ENCODE assay signal across 8 cellular contexts in the genomic region with DNA sequence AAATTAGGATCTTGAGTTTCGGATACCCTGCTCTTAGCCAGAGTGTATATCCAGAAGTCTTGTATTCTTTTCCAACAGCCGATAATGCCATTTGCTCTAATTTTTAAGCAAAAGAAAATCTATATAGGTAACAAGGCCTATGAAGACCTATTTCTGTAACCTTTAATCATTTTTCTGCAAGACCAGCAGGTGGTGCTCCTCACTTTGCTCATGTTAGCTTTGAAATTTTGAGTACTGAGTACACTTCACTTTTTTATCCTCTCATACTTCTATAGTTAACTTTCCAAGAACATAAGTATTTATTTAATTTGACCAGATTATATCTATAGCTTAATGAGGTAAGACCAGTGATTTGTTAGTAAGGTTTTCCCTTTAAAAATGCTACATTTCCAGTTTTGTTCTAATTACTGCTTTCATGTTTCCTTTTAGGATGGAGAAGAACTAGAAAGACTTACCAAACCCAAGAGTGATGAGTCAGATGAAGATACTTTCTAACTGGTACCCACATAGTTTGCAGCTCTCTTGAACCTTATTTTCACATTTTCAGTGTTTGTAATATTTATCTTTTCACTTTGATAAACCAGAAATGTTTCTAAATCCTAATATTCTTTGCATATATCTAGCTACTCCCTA. TPM values are rescaled to one million over a fixed set of nuclear protein-coding genes. Genes with fewer than 3 reads are reported as not detected.
DNase-seq lines count a peak whose midpoint lies in the region; ATAC-seq and TF ChIP-seq lines count a peak whose summit lies in the region.

No MANE protein-coding gene starts in this region.

- intact Hi-C loops in MCF 10A (cut with micrococcal nuclease) = loop anchor here (1.0 to 10.0 kb wide), 6 partner anchors 20 to 702 kb away; a partner anchor contains a TSS
- intact Hi-C loops in breast epithelium (cut with DNase I; ENCODE audit: low total_unique reads) = no loop called here

- H3K36me3 ChIP-seq in breast epithelium = no peaks in the 10 kb centered on the region
- peaks cover 9% of the 10 kb centered on the region for H3K36me3 ChIP-seq in osteoblast (ENCODE audit: insufficient read depth, low read length)

- ATAC-seq in effector memory CD8-positive, alpha-beta T cell (replicated peaks) = no peak
- ATAC-seq in HG03095 (IDR thresholded peaks at IDR 0.05; ENCODE audit: unreplicated experiment) = no peak

- H3K27ac ChIP-seq in breast epithelium (no peak overlapping the region), osteoblast (ENCODE audit: low read depth, low read length) (no peak overlapping the region)

- H3K4me1 ChIP-seq in breast epithelium (no peaks in the 10 kb centered on the region), osteoblast (ENCODE audit: insufficient read depth, low read length) (peaks cover 12% of the 10 kb centered on the region)

- no peaks in the 10 kb centered on the region for H3K4me1 Mint-ChIP-seq in MCF 10A (ENCODE audit: insufficient read depth, unreplicated experiment)
- H3K4me1 Mint-ChIP-seq in effector memory CD8-positive, alpha-beta T cell (ENCODE audit: low read depth in 2 of 2) = peaks cover 0 to under 1% of the 10 kb centered on the region in 2 donors

- H4K20me1 ChIP-seq in osteoblast (ENCODE audit: insufficient read depth, low read length) = no peaks in the 10 kb centered on the region

- no peaks in the 10 kb centered on the region for H3K27me3 Mint-ChIP-seq in MCF 10A (ENCODE audit: insufficient read depth, unreplicated experiment)
- H3K27me3 Mint-ChIP-seq in effector memory CD8-positive, alpha-beta T cell = no peaks in the 10 kb centered on the region

- no peak overlapping the region for H3K4me3 Mint-ChIP-seq in MCF 10A (ENCODE audit: unreplicated experiment)
- no peak overlapping the region for H3K4me3 Mint-ChIP-seq in effector memory CD8-positive, alpha-beta T cell

- TF ChIP-seq CTCF in MCF 10A (IDR thresholded peaks at IDR 0.05; ENCODE audit: unreplicated experiment) (peak; percentile 51), breast epithelium (IDR thresholded peaks at IDR 0.05) (peak in 1 of 3 donors; percentile 61), osteoblast (IDR thresholded peaks at IDR 0.05; ENCODE audit: extremely low read depth, low read depth, low read length) (peak; percentile 68)

- no peak overlapping the region for H3K4me2 ChIP-seq in osteoblast (ENCODE audit: insufficient read depth, low read length)

- CTCF ChIA-PET in MCF 10A (lab: Yijun Ruan, JAX) = interaction anchor here (0.6 to 7.6 kb wide), 41 partner anchors 8 to 409 kb away, joined by 3 to 77 read pairs (median 5); a partner anchor contains a TSS

- no peaks in the 10 kb centered on the region for H3K27me3 ChIP-seq in breast epithelium
- no peaks in the 10 kb centered on the region for H3K27me3 ChIP-seq in osteoblast (ENCODE audit: insufficient read depth, low read length)

- H3K36me3 Mint-ChIP-seq in MCF 10A (ENCODE audit: insufficient read depth, unreplicated experiment) = peaks cover 49% of the 10 kb centered on the region
- peaks cover 39% of the 10 kb centered on the region for H3K36me3 Mint-ChIP-seq in effector memory CD8-positive, alpha-beta T cell (ENCODE audit: insufficient read depth)

- TF ChIP-seq POLR2A in breast epithelium (IDR thresholded peaks at IDR 0.05) = no peak

- H3K9me3 Mint-ChIP-seq in MCF 10A (ENCODE audit: unreplicated experiment) = no peaks in the 10 kb centered on the region
- H3K9me3 Mint-ChIP-seq in effector memory CD8-positive, alpha-beta T cell = no peaks in the 10 kb centered on the region

- no peak overlapping the region for H2AFZ ChIP-seq in osteoblast (ENCODE audit: low read length)

- POLR2A ChIA-PET in MCF 10A (lab: Yijun Ruan, JAX) = interaction anchor here (1.1 to 1.8 kb wide), 11 partner anchors 21 to 409 kb away, joined by 3 to 9 read pairs (median 4); a partner anchor contains a TSS

- DNase-seq in MCF 10A (ENCODE audit: unreplicated experiment) (peak; percentile 51), breast epithelium (ENCODE audit: low spot score in 2 of 2) (no peak), LHCN-M2 (ENCODE audit: low read depth) (peak; percentile 68), SK-MEL-5 (ENCODE audit: low read depth, low spot score) (peak; percentile 59), osteoblast (ENCODE audit: insufficient read length, low spot score, missing footprints) (no peak), retina (no peak)
- DNase-seq in effector memory CD8-positive, alpha-beta T cell = peak in 2 of 3 experiments; percentile 4 to 12

- H3K79me2 ChIP-seq in osteoblast (ENCODE audit: insufficient read depth, low read length) = no peaks in the 10 kb centered on the region

- in situ Hi-C loops in SK-MEL-5 (cut with HindIII; ENCODE audit: low pct_unique_long_range_greater_than_20kb, low sequenced_read_pairs) = no loop called here

- no TSS peak for BruUV-seq in MCF 10A (replicated peaks; lab: Mats Ljungman, UMichigan)

- H3K4me3 ChIP-seq in breast epithelium (no peak overlapping the region), osteoblast (ENCODE audit: insufficient read depth, low read length) (no peak overlapping the region)

- no peaks in the 10 kb centered on the region for H3K9me3 ChIP-seq in breast epithelium
- no peaks in the 10 kb centered on the region for H3K9me3 ChIP-seq in osteoblast (ENCODE audit: low read depth, low read length)

- no peak overlapping the region for H3K27ac Mint-ChIP-seq in MCF 10A (ENCODE audit: low read depth, unreplicated experiment)
- H3K27ac Mint-ChIP-seq in effector memory CD8-positive, alpha-beta T cell = no peak overlapping the region

RNA-seq across cellular contexts. Expression of a gene that starts 20.5 kb away (rescaled TPM):
- total RNA-seq in MCF 10A (2022) (23.3 and 26.7 TPM in 2 replicates), breast epithelium (10 to 100 TPM; 32.1 to 37.6 (median 37.0) TPM), LHCN-M2 (2014; rRNA removed) (34.8 and 49.1 TPM in 2 replicates), osteoblast (41.8 and 58.3 TPM in 2 replicates)
- polyA plus RNA-seq in LHCN-M2 (2012) = 16.3 TPM
- total RNA-seq in SK-MEL-5 (2014; rRNA removed; shearing (Covaris generic)) = 61.1 and 68.9 TPM in 2 replicates
- 38.8 and 48.7 TPM in 2 replicates for polyA plus RNA-seq in SK-MEL-5 (2015; cell fraction: cytosol; rRNA removed)
- polyA plus RNA-seq in SK-MEL-5 (2015; cell fraction: nucleus; rRNA removed) = 19.8 and 25.9 TPM in 2 replicates

RNA-seq across cellular contexts. Expression of a gene that starts 20.6 kb away (rescaled TPM):
- 87.8 and 97.2 TPM in 2 replicates for total RNA-seq in MCF 10A (2022)
- 10 to 100 TPM; 62.6 to 97.9 (median 68.2) TPM for total RNA-seq in breast epithelium
- 78.7 and 84.4 TPM in 2 replicates for total RNA-seq in LHCN-M2 (2014; rRNA removed)
- 48.2 TPM for polyA plus RNA-seq in LHCN-M2 (2012)
- 87.0 and 87.2 TPM in 2 replicates for total RNA-seq in SK-MEL-5 (2014; rRNA removed; shearing (Covaris generic))
- 64.7 and 78.4 TPM in 2 replicates for polyA plus RNA-seq in SK-MEL-5 (2015; cell fraction: cytosol; rRNA removed)
- 35.0 and 38.6 TPM in 2 replicates for polyA plus RNA-seq in SK-MEL-5 (2015; cell fraction: nucleus; rRNA removed)
- total RNA-seq in osteoblast = 67.2 and 68.4 TPM in 2 replicates

RNA-seq across cellular contexts. Expression of a gene that starts 58.6 kb away (rescaled TPM):
- 10.4 and 19.4 TPM in 2 replicates for total RNA-seq in MCF 10A (2022)
- 100 to 1,000 TPM in 1 of 3 donors, 10 to 100 TPM in 2; 38.7 to 430 (median 42.0) TPM for total RNA-seq in breast epithelium
- total RNA-seq in LHCN-M2 (2014; rRNA removed) = 96.0 and 137 TPM in 2 replicates
- polyA plus RNA-seq in LHCN-M2 (2012) = 544 TPM
- 0.53 and 1.1 TPM in 2 replicates for total RNA-seq in SK-MEL-5 (2014; rRNA removed; shearing (Covaris generic))
- 2.2 and 3.3 TPM in 2 replicates for polyA plus RNA-seq in SK-MEL-5 (2015; cell fraction: cytosol; rRNA removed)
- polyA plus RNA-seq in SK-MEL-5 (2015; cell fraction: nucleus; rRNA removed) = 0.89 and 2.8 TPM in 2 replicates
- total RNA-seq in osteoblast = 564 and 657 TPM in 2 replicates

Comparison
In these comparisons a context has a peak if more than half of its experiments do, and no peak if none do; other contexts are left out.
1. DNase-seq: peak in MCF 10A (single experiment), LHCN-M2 (single experiment), SK-MEL-5 (single experiment) and effector memory CD8-positive, alpha-beta T cell (2 of 3); none in breast epithelium (0 of 2), osteoblast (single experiment) and retina (single experiment).